1 cellular context compared by ENCODE assay signal in the genomic region with DNA sequence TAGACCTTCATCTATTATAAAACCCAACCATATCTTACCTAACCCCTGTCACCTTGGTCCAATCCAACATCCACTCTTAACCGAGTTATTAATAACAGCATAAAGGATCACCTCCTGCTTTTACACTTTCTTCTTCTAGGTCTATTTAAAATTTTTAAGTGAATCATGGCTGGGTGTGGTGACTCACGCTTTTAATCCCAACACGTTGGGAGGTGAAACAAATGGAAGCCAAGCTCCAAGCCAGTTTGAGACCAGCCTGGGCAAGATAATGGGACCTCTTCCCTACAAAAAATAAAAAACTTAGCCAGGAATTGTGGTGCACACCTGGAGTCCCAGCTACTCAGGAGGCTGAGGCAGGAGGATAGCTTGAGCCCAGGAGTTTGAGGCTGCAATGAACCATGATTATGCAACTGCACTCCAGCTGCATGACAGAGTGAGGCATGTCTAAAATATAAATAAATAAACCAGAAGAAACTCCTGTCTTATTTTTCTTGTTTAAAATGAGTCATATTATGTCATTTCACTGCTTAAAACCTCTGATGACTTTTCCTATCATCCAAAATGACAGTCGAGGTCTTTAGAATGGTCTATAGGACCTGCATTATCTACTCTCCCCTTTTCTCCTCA.
A peak's percentile ranks its signal among the peaks of the same experiment; 100 is the strongest.
TF ChIP-seq lines count a peak whose summit lies in the region.

No MANE protein-coding gene starts in this region.

TF ChIP-seq in K562, 482 proteins besides CTCF, POLR2A, EP300 and RAD21:
- TF ChIP-seq RBM14 (IDR thresholded peaks at IDR 0.05; ENCODE audit: borderline replicate concordance, insufficient read depth, low read depth, low read length) (no peak), ZNF175 (CRISPR knock-in tag; IDR thresholded peaks at IDR 0.05; ENCODE audit: low read depth) (0 out of 2 replicates have a peak, but pooled peaks have one; percentile 51)
